ENCODE assay signal across 8 cellular contexts in the genomic region with DNA sequence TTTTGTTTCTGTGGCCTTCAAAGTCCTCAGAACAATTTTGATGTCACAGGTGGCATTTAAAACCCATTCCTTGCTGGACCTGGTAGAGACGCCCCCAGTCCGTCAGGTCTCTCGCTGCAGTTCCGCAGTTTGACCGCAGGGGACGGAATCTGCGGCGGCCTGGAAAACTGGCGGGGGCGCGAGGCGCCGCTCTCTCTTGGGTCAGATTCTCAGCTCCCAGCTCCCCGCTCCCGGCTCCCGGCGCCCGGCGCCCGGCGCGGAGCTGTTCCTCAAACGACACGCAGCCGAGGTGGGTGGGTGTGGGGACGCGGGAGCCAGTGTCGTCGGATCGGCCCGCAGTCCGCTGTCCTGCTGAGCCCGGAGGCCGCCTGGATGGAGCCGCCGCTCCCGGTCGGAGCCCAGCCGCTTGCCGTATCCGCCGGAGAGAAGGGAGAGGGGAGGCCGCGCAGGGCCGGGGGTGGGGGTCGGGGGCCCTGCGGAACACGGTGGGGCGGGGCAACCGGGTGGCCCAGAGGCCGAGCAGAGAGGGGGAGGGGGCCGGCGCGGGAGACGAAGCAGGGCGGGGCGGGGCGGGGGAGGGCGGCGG. TPM values are rescaled to one million over a fixed set of nuclear protein-coding genes. Genes with fewer than 3 reads are reported as not detected.
DNase-seq lines count a peak whose midpoint lies in the region; ATAC-seq, FAIRE-seq and TF ChIP-seq lines count a peak whose summit lies in the region.

A gene (plus strand): TSS at position 192 of the 586 bp plus-strand sequence. CDS start 181 bp downstream, at position 373.

- peak; percentile 95 for ATAC-seq in GM19467 (IDR thresholded peaks at IDR 0.05; ENCODE audit: unreplicated experiment)
- peak; percentile 82 for ATAC-seq in naive thymus-derived CD4-positive, alpha-beta T cell

- POLR2A ChIA-PET in naive thymus-derived CD4-positive, alpha-beta T cell (lab: Charles Lee), result no interaction called here

- H3K4me3 ChIP-seq in NT2/D1 (ENCODE audit: insufficient read length, low read depth) (peak within 1 kb of the TSS; percentile 45), fibroblast of lung (replicated peaks in 1 of 4; ENCODE audit: control extremely low read depth in 1 of 4, insufficient read depth in 1 of 4, low read depth in 3 of 4, low read length in 4 of 4) (peak within 1 kb of the TSS; percentile 49 to 71 (median 58))
- peak within 1 kb of the TSS; percentile 47 for H3K4me3 ChIP-seq in naive thymus-derived CD4-positive, alpha-beta T cell (ENCODE audit: low read length)

- H3K9ac ChIP-seq in NT2/D1 (ENCODE audit: insufficient read length, low read depth), result peak within 1 kb of the TSS; percentile 61
- H3K9ac ChIP-seq in fibroblast of lung (ENCODE audit: insufficient read depth, low read length), result peak within 1 kb of the TSS; percentile 64

- H3K79me2 ChIP-seq in fibroblast of lung (ENCODE audit: control insufficient read depth, insufficient read depth, low read length), result peaks cover 2% of the 10 kb centered on the region

- H3K36me3 ChIP-seq in NT2/D1 (ENCODE audit: insufficient read depth, insufficient read length, low read length), result peaks cover under 1% of the 10 kb centered on the region
- H3K36me3 ChIP-seq in fibroblast of lung (ENCODE audit: control insufficient read depth, insufficient read depth, low read length), result no peaks in the 10 kb centered on the region
- no peaks in the 10 kb centered on the region for H3K36me3 ChIP-seq in naive thymus-derived CD4-positive, alpha-beta T cell (ENCODE audit: control insufficient read depth in 2 of 3, insufficient read depth in 3 of 3, low read length in 3 of 3)

- H3K27me3 Mint-ChIP-seq in activated T-cell treated with anti-CD3 and anti-CD28 coated beads, Interleukin-2, amount 50 U/mL, for 24 hours, result peaks cover 41% of the 10 kb centered on the region
- H3K27me3 Mint-ChIP-seq in naive thymus-derived CD4-positive, alpha-beta T cell, result peaks cover 0 to 10% (median 0%) of the 10 kb centered on the region in 5 donors

- peak; percentile 26 for DNase-seq in D721Med (ENCODE audit: insufficient read length, low spot score)
- DNase-seq in HK-2 (ENCODE audit: unreplicated experiment), result peak; percentile 73
- DNase-seq in NT2/D1 (ENCODE audit: low read depth, low spot score), result no peak
- peak; percentile 65 for DNase-seq in activated T-cell treated with anti-CD3 and anti-CD28 coated beads, Interleukin-2, amount 50 U/mL, for 24 hours
- DNase-seq in fibroblast of lung (ENCODE audit: low read depth in 2 of 2), result peak; percentile 52 to 58
- peak; percentile 10 to 49 (median 40) for DNase-seq in naive thymus-derived CD4-positive, alpha-beta T cell
- DNase-seq in superior temporal gyrus (ENCODE audit: extremely low spot score), result peak; percentile 67

- intact Hi-C loops in naive thymus-derived CD4-positive, alpha-beta T cell (cut with micrococcal nuclease), result loop anchor here in 1 of 2 donors (2.0 to 5.0 kb wide), 3 partner anchors 17 to 91 kb away; a partner anchor contains a TSS

- FAIRE-seq in D721Med (lab: Jason Lieb, UNC), result no peak

- H3K4me1 Mint-ChIP-seq in activated T-cell treated with anti-CD3 and anti-CD28 coated beads, Interleukin-2, amount 50 U/mL, for 24 hours (ENCODE audit: low read depth), result peaks cover 5% of the 10 kb centered on the region
- peaks cover 6 to 22% (median 16%) of the 10 kb centered on the region in 7 donors for H3K4me1 Mint-ChIP-seq in naive thymus-derived CD4-positive, alpha-beta T cell

- H3K27me3 ChIP-seq in NT2/D1 (ENCODE audit: insufficient read depth, insufficient read length) (no peaks in the 10 kb centered on the region), fibroblast of lung (ENCODE audit: control insufficient read depth, insufficient read depth, low read length) (no peaks in the 10 kb centered on the region)
- no peaks in the 10 kb centered on the region for H3K27me3 ChIP-seq in naive thymus-derived CD4-positive, alpha-beta T cell (ENCODE audit: control insufficient read depth in 2 of 2, insufficient read depth in 2 of 2, low read length in 2 of 2)

- no peaks in the 10 kb centered on the region for H3K9me3 Mint-ChIP-seq in activated T-cell treated with anti-CD3 and anti-CD28 coated beads, Interleukin-2, amount 50 U/mL, for 24 hours
- no peaks in the 10 kb centered on the region for H3K9me3 Mint-ChIP-seq in naive thymus-derived CD4-positive, alpha-beta T cell

- peak within 1 kb of the TSS; percentile 66 for H3K4me2 ChIP-seq in fibroblast of lung (ENCODE audit: extremely low read depth, insufficient read depth, low read length)

- H3K4me1 ChIP-seq in NT2/D1 (ENCODE audit: insufficient read depth, insufficient read length), result no peaks in the 10 kb centered on the region
- no peaks in the 10 kb centered on the region for H3K4me1 ChIP-seq in fibroblast of lung (ENCODE audit: control insufficient read depth, extremely low read depth, insufficient read depth, low read length)
- H3K4me1 ChIP-seq in naive thymus-derived CD4-positive, alpha-beta T cell (ENCODE audit: control insufficient read depth in 2 of 2, insufficient read depth in 2 of 2, low read length in 2 of 2), result no peaks in the 10 kb centered on the region

- TF ChIP-seq CTCF in D721Med (IDR thresholded peaks at IDR 0.05; ENCODE audit: insufficient read depth, missing control alignments) (peak; percentile 47), fibroblast of lung (conservative IDR thresholded peaks at IDR 0.05 in 1 of 2, IDR thresholded peaks at IDR 0.05 in 1 of 2; ENCODE audit: low read depth in 1 of 2, low read length in 2 of 2) (peak; percentile 64 to 66)

- H2AFZ ChIP-seq in fibroblast of lung (ENCODE audit: low read length), result no peak within 1 kb of the TSS

- H3K27ac Mint-ChIP-seq in activated T-cell treated with anti-CD3 and anti-CD28 coated beads, Interleukin-2, amount 50 U/mL, for 24 hours, result no peak within 1 kb of the TSS
- peak within 1 kb of the TSS in 8 of 9 donors; percentile 4 to 81 (median 16) for H3K27ac Mint-ChIP-seq in naive thymus-derived CD4-positive, alpha-beta T cell

- H3K9me3 ChIP-seq in NT2/D1 (ENCODE audit: insufficient read depth, low read length), result no peaks in the 10 kb centered on the region
- H3K9me3 ChIP-seq in fibroblast of lung (ENCODE audit: control insufficient read depth, insufficient read depth, low read depth, low read length), result no peaks in the 10 kb centered on the region
- H3K9me3 ChIP-seq in naive thymus-derived CD4-positive, alpha-beta T cell (ENCODE audit: control insufficient read depth in 2 of 3, low read length in 3 of 3), result no peaks in the 10 kb centered on the region

- H3K27ac ChIP-seq in fibroblast of lung (ENCODE audit: insufficient read depth, low read length), result peak within 1 kb of the TSS; percentile 47
- H3K27ac ChIP-seq in naive thymus-derived CD4-positive, alpha-beta T cell (ENCODE audit: low read depth, low read length), result peak within 1 kb of the TSS; percentile 55

- no peaks in the 10 kb centered on the region for H4K20me1 ChIP-seq in fibroblast of lung (ENCODE audit: control insufficient read depth, extremely low read depth, insufficient read depth, low read length)

- CTCF ChIA-PET in naive thymus-derived CD4-positive, alpha-beta T cell (lab: Charles Lee), result interaction anchor here (0.7 kb wide), 1 partner anchor 625 kb away, joined by 3 read pairs; a partner anchor contains a TSS

- no peaks in the 10 kb centered on the region for H3K36me3 Mint-ChIP-seq in activated T-cell treated with anti-CD3 and anti-CD28 coated beads, Interleukin-2, amount 50 U/mL, for 24 hours (ENCODE audit: low read depth)
- peaks cover 0 to 4% (median 0%) of the 10 kb centered on the region in 5 donors for H3K36me3 Mint-ChIP-seq in naive thymus-derived CD4-positive, alpha-beta T cell

- peak within 1 kb of the TSS; percentile 74 for H3K4me3 Mint-ChIP-seq in activated T-cell treated with anti-CD3 and anti-CD28 coated beads, Interleukin-2, amount 50 U/mL, for 24 hours
- H3K4me3 Mint-ChIP-seq in naive thymus-derived CD4-positive, alpha-beta T cell, result peak within 1 kb of the TSS; percentile 66 to 87 (median 82)

RNA-seq across cellular contexts. Expression of the gene that starts here (rescaled TPM):
- total RNA-seq in fibroblast of lung, result 17.7 and 23.0 TPM in 2 replicates
- 28.7 and 32.1 TPM in 2 replicates for polyA plus RNA-seq in fibroblast of lung
- 17.2 and 17.3 TPM in 2 replicates for polyA plus RNA-seq in fibroblast of lung (2012)
- polyA minus RNA-seq in fibroblast of lung (ENCODE audit: low replicate concordance), result 19.8 and 21.2 TPM in 2 replicates
- total RNA-seq in naive thymus-derived CD4-positive, alpha-beta T cell, result 1 to 10 TPM; 2.7 to 6.2 (median 5.6) TPM
- 1 to 10 TPM in 1 of 2 donors, under 1 TPM in 1; 0.47 to 1.9 TPM for polyA plus RNA-seq in naive thymus-derived CD4-positive, alpha-beta T cell

Comparison
In these comparisons a context has a peak if more than half of its experiments do, and no peak if none do; other contexts are left out.
1. RNA of the gene that starts here (polyA plus RNA-seq): 17.2 to 32.1 TPM in fibroblast of lung; 0.47 to 1.9 TPM in naive thymus-derived CD4-positive, alpha-beta T cell; every median in the first group is over 4 times any median in the second.
2. Peak in every context shown above with its lines, with median percentiles within 50 percentile points of each other: H3K4me3 ChIP-seq.